In genomic region chr9:89619019-89619418, GRCh38 we compare ENCODE assay signal across 2 cellular contexts.
TF ChIP-seq lines count a peak whose summit lies in the region.

No MANE protein-coding gene starts in this region.

TF ChIP-seq in HEK293T, 16 proteins besides CTCF, POLR2A, EP300 and RAD21:
- TF ChIP-seq BHLHE40 (IDR thresholded peaks at IDR 0.05; ENCODE audit: borderline replicate concordance) (no peak), HDGF (IDR thresholded peaks at IDR 0.05; ENCODE audit: borderline replicate concordance) (no peak)

TF ChIP-seq in H1, 55 proteins besides CTCF, POLR2A, EP300 and RAD21:
- TF ChIP-seq TAF1 (IDR thresholded peaks at IDR 0.05; ENCODE audit: low read depth, low read length): no peak
- TF ChIP-seq NANOG (IDR thresholded peaks at IDR 0.05; ENCODE audit: insufficient read depth, low read depth, low read length, poor library complexity, severe bottlenecking): no peak
- no peak for TF ChIP-seq SP1 (IDR thresholded peaks at IDR 0.05; ENCODE audit: low read depth, low read length)
- no peak for TF ChIP-seq USF2 (IDR thresholded peaks at IDR 0.05; ENCODE audit: low read length)
- TF ChIP-seq RNF2 (IDR thresholded peaks at IDR 0.05; ENCODE audit: borderline replicate concordance, low read depth, low read length, missing control alignments, poor library complexity, severe bottlenecking): no peak
- TF ChIP-seq YY1 (IDR thresholded peaks at IDR 0.05; ENCODE audit: low read depth, low read length): no peak
- no peak for TF ChIP-seq CTBP2 (IDR thresholded peaks at IDR 0.05; ENCODE audit: borderline replicate concordance, insufficient read depth, insufficient read length, low read length)
- no peak for TF ChIP-seq RBBP5 (IDR thresholded peaks at IDR 0.05; ENCODE audit: borderline replicate concordance, low read depth, low read length)
- TF ChIP-seq GTF2F1 (IDR thresholded peaks at IDR 0.05; ENCODE audit: borderline replicate concordance, low read depth, low read length): no peak
- TF ChIP-seq FOSL1 (IDR thresholded peaks at IDR 0.05; ENCODE audit: insufficient read depth, low read depth, low read length): no peak
- TF ChIP-seq ATF3 (IDR thresholded peaks at IDR 0.05; ENCODE audit: insufficient read depth, low read depth, low read length): no peak
